Comparison of ENCODE assay signal across 8 cellular contexts in the genomic region with DNA sequence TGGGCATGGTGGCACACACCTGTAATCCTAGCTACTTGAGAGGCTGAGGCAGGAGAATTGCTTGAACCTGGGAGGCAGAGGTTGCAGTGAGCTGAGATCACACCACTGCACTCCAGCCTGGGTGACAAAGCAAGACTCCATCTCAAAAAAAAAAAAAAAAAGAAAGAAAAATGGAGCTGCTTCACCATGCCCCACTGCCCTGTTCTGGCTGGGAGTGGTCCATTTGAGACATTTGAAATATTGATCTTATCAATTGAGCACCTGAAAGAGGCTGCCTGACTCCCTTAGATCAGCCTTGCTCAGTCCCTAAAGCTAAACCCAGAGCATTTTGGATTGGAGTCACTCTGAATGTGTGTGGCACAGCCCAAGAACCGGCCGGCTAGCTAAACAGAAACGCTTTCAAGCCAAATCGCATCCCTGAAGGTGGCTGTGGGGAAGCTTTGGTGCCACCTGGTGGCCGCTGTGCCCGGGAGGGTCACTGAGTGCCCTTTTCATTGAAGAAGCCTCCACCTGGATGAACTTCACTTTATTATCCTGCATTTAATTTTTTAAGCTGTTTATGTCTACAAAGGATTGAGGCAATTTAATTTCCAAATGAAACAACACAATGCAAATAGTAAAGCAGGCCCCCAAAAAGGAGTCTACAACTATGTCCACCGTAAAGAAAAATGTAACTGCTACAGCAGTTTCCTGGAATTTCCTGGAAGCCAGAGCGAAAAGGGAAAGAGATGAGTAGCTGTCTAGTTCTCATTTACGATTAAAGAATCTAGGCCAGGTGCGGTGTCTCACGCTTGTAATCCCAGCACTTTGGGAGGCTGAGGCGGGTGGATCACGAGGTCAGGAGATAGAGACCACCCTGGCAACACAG.
DNase-seq lines count a peak whose midpoint lies in the region; ATAC-seq and FAIRE-seq lines count a peak whose summit lies in the region.

No MANE protein-coding gene starts in this region.

- peak overlapping the region; percentile 59 for H3K27ac ChIP-seq in layer of hippocampus (ENCODE audit: low read depth, low read length)

- ATAC-seq in HG02610 (IDR thresholded peaks at IDR 0.05; ENCODE audit: unreplicated experiment) (peak; percentile 71), HG03342 (IDR thresholded peaks at IDR 0.05; ENCODE audit: unreplicated experiment) (no peak)

- FAIRE-seq in G401.6 (lab: Jason Lieb, UNC), result peak; percentile 70

- peak; percentile 77 for DNase-seq in NCI-H2227 (lab: John Stamatoyannopoulos, UW; ENCODE audit: unreplicated experiment)
- peak; percentile 51 for DNase-seq in activated CD4-positive, alpha-beta T cell treated with anti-CD3 and anti-CD28 coated beads for 1 hour
- peak; percentile 17 for DNase-seq in central memory CD4-positive, alpha-beta T cell
- DNase-seq in stimulated activated CD4-positive, alpha-beta T cell treated with anti-CD3 and anti-CD28 coated beads, Interleukin-2, amount 100 ng/mL, for 48 hours, result peak; percentile 76 to 81

- H3K27me3 ChIP-seq in layer of hippocampus (ENCODE audit: control insufficient read depth, insufficient read depth, low read length), result no peaks in the 10 kb centered on the region

Comparison
In these comparisons a context has a peak if more than half of its experiments do, and no peak if none do; other contexts are left out.
1. DNase-seq: peak in every context shown above with its lines; median percentile 78 in stimulated activated CD4-positive, alpha-beta T cell treated with anti-CD3 and anti-CD28 coated beads, Interleukin-2, amount 100 ng/mL, for 48 hours; 77 in NCI-H2227; 51 in activated CD4-positive, alpha-beta T cell treated with anti-CD3 and anti-CD28 coated beads for 1 hour; 17 in central memory CD4-positive, alpha-beta T cell.